1 cellular context compared by ENCODE assay signal in the genomic region with DNA sequence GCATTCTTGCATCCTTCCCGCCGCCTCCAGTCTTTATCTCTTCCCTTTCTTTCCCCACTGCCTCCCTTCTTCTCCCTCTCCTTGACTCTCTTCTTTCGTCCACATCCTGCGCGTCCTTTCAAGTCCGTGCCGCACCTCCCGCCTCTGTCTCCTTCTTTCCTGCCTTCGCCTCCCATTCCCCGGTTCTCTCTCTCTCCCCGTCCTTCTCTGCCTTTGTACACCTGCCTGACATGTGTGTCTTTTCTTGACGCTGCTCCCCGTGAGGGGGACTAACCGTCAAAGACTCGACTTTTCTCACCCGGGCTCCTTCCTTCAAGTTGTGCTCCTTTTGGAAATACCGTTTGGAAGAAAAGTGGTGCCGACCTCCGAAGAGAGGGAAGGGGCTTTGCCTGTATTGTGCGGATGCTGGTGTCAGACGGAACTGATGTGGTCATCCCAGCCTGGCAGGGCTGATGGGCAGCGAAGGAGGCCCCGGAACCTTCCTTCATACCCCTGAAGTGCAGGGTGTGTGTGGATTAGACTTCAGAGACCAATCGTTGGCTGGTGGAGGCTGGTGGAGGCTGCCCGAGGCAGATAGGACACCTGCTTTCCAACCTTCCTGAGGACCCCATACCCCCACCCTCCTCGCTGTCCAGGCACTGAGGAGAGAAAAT.
A peak's percentile ranks its signal among the peaks of the same experiment; 100 is the strongest.
TF ChIP-seq lines count a peak whose summit lies in the region.

No MANE protein-coding gene starts in this region.

TF ChIP-seq in HepG2, 621 proteins besides CTCF, POLR2A, EP300 and RAD21 (continued from another document):
- TF ChIP-seq, protein P1, sequence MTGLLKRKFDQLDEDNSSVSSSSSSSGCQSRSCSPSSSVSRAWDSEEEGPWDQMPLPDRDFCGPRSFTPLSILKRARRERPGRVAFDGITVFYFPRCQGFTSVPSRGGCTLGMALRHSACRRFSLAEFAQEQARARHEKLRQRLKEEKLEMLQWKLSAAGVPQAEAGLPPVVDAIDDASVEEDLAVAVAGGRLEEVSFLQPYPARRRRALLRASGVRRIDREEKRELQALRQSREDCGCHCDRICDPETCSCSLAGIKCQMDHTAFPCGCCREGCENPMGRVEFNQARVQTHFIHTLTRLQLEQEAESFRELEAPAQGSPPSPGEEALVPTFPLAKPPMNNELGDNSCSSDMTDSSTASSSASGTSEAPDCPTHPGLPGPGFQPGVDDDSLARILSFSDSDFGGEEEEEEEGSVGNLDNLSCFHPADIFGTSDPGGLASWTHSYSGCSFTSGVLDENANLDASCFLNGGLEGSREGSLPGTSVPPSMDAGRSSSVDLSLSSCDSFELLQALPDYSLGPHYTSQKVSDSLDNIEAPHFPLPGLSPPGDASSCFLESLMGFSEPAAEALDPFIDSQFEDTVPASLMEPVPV (CRISPR knock-in tag; IDR thresholded peaks at IDR 0.05), result no peak
- TF ChIP-seq ZNF282 (IDR thresholded peaks at IDR 0.05; ENCODE audit: partially characterized antibody) (no peak), DNMT1 (CRISPR knock-in tag; IDR thresholded peaks at IDR 0.05) (no peak), ZNF891 (CRISPR knock-in tag; IDR thresholded peaks at IDR 0.05) (peak; percentile 55; the same call in 1 of the 2 replicates), ATM (IDR thresholded peaks at IDR 0.05; ENCODE audit: borderline replicate concordance) (no peak), POGZ (CRISPR knock-in tag; IDR thresholded peaks at IDR 0.05) (no peak), CEBPG (CRISPR knock-in tag; IDR thresholded peaks at IDR 0.05) (no peak), RORA (CRISPR knock-in tag; IDR thresholded peaks at IDR 0.05) (no peak), NONO (IDR thresholded peaks at IDR 0.05) (no peak), NONO (CRISPR knock-in tag; conservative IDR thresholded peaks at IDR 0.05) (0 out of 2 replicates have a peak, but pooled peaks have one; percentile 21), NKX3-1 (CRISPR knock-in tag; IDR thresholded peaks at IDR 0.05) (no peak), ATRX (CRISPR knock-in tag; IDR thresholded peaks at IDR 0.05; ENCODE audit: borderline replicate concordance) (no peak), ZNF350 (CRISPR knock-in tag; IDR thresholded peaks at IDR 0.05; ENCODE audit: borderline replicate concordance, low read depth) (no peak), HOXA7 (CRISPR knock-in tag; IDR thresholded peaks at IDR 0.05) (no peak), SIN3A (IDR thresholded peaks at IDR 0.05; ENCODE audit: borderline replicate concordance, low read depth, low read length) (no peak), CBX2 (IDR thresholded peaks at IDR 0.05; ENCODE audit: low read depth, low read length) (no peak), CBX2 (CRISPR knock-in tag; IDR thresholded peaks at IDR 0.05; ENCODE audit: low read depth) (peak; percentile 94; the same call in 1 of the 2 replicates), SALL2 (CRISPR knock-in tag; IDR thresholded peaks at IDR 0.05) (no peak), MTF2 (CRISPR knock-in tag; IDR thresholded peaks at IDR 0.05; ENCODE audit: borderline replicate concordance) (0 out of 2 replicates have a peak, but pooled peaks have one; percentile 4), PHF5A (CRISPR knock-in tag; IDR thresholded peaks at IDR 0.05; ENCODE audit: low read depth, unreplicated experiment) (no peak), IKZF4 (CRISPR knock-in tag; IDR thresholded peaks at IDR 0.05; ENCODE audit: borderline replicate concordance, low read depth, not compliant biosample characterization) (no peak), ZNF136 (CRISPR knock-in tag; IDR thresholded peaks at IDR 0.05; ENCODE audit: low read depth) (no peak), ZNF572 (CRISPR knock-in tag; IDR thresholded peaks at IDR 0.05) (no peak), JUNB (CRISPR knock-in tag; IDR thresholded peaks at IDR 0.05; ENCODE audit: borderline replicate concordance) (peak; percentile 60), ZNF577 (CRISPR knock-in tag; IDR thresholded peaks at IDR 0.05; ENCODE audit: borderline replicate concordance, low read depth) (no peak), GTF3A (CRISPR knock-in tag; conservative IDR thresholded peaks at IDR 0.05) (no peak), MXI1 (IDR thresholded peaks at IDR 0.05; ENCODE audit: borderline replicate concordance, low read depth, low read length) (no peak), AGO2 (optimal IDR thresholded peaks at IDR 0.05; ENCODE audit: low read depth, low read length) (no peak), FOXM1 (CRISPR knock-in tag; IDR thresholded peaks at IDR 0.05) (no peak), ZNF839 (CRISPR knock-in tag; IDR thresholded peaks at IDR 0.05; ENCODE audit: borderline replicate concordance) (no peak), EZH2 (conservative IDR thresholded peaks at IDR 0.05; ENCODE audit: low read depth, low read length) (peak; percentile 96; the same call in 1 of the 2 replicates), ZNF749 (CRISPR knock-in tag; IDR thresholded peaks at IDR 0.05; ENCODE audit: borderline replicate concordance) (no peak), NCOA1 (CRISPR knock-in tag; IDR thresholded peaks at IDR 0.05) (no peak)
- TF ChIP-seq, protein P2, sequence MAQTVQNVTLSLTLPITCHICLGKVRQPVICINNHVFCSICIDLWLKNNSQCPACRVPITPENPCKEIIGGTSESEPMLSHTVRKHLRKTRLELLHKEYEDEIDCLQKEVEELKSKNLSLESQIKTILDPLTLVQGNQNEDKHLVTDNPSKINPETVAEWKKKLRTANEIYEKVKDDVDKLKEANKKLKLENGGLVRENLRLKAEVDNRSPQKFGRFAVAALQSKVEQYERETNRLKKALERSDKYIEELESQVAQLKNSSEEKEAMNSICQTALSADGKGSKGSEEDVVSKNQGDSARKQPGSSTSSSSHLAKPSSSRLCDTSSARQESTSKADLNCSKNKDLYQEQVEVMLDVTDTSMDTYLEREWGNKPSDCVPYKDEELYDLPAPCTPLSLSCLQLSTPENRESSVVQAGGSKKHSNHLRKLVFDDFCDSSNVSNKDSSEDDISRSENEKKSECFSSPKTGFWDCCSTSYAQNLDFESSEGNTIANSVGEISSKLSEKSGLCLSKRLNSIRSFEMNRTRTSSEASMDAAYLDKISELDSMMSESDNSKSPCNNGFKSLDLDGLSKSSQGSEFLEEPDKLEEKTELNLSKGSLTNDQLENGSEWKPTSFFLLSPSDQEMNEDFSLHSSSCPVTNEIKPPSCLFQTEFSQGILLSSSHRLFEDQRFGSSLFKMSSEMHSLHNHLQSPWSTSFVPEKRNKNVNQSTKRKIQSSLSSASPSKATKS (CRISPR knock-in tag; IDR thresholded peaks at IDR 0.05), result no peak
- TF ChIP-seq, protein P3, sequence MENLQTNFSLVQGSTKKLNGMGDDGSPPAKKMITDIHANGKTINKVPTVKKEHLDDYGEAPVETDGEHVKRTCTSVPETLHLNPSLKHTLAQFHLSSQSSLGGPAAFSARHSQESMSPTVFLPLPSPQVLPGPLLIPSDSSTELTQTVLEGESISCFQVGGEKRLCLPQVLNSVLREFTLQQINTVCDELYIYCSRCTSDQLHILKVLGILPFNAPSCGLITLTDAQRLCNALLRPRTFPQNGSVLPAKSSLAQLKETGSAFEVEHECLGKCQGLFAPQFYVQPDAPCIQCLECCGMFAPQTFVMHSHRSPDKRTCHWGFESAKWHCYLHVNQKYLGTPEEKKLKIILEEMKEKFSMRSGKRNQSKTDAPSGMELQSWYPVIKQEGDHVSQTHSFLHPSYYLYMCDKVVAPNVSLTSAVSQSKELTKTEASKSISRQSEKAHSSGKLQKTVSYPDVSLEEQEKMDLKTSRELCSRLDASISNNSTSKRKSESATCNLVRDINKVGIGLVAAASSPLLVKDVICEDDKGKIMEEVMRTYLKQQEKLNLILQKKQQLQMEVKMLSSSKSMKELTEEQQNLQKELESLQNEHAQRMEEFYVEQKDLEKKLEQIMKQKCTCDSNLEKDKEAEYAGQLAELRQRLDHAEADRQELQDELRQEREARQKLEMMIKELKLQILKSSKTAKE (CRISPR knock-in tag; IDR thresholded peaks at IDR 0.05; ENCODE audit: borderline replicate concordance), result peak; percentile 19; the same call in 1 of the 2 replicates
- TF ChIP-seq, protein P4, sequence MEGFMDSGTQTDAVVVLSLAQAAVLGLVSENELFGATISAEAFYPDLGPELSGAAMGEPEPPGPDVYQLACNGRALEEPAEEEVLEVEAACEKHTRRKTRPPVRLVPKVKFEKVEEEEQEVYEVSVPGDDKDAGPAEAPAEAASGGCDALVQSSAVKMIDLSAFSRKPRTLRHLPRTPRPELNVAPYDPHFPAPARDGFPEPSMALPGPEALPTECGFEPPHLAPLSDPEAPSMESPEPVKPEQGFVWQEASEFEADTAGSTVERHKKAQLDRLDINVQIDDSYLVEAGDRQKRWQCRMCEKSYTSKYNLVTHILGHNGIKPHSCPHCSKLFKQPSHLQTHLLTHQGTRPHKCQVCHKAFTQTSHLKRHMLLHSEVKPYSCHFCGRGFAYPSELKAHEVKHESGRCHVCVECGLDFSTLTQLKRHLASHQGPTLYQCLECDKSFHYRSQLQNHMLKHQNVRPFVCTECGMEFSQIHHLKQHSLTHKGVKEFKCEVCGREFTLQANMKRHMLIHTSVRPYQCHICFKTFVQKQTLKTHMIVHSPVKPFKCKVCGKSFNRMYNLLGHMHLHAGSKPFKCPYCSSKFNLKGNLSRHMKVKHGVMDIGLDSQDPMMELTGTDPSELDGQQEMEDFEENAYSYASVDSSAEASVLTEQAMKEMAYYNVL (CRISPR knock-in tag; IDR thresholded peaks at IDR 0.05; ENCODE audit: borderline replicate concordance), result no peak
- TF ChIP-seq, protein P5, sequence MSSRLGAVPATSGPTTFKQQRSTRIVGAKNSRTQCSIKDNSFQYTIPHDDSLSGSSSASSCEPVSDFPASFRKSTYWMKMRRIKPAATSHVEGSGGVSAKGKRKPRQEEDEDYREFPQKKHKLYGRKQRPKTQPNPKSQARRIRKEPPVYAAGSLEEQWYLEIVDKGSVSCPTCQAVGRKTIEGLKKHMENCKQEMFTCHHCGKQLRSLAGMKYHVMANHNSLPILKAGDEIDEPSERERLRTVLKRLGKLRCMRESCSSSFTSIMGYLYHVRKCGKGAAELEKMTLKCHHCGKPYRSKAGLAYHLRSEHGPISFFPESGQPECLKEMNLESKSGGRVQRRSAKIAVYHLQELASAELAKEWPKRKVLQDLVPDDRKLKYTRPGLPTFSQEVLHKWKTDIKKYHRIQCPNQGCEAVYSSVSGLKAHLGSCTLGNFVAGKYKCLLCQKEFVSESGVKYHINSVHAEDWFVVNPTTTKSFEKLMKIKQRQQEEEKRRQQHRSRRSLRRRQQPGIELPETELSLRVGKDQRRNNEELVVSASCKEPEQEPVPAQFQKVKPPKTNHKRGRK (CRISPR knock-in tag; IDR thresholded peaks at IDR 0.05), result 0 out of 2 replicates have a peak, but pooled peaks have one; percentile 46
- TF ChIP-seq, protein P6, sequence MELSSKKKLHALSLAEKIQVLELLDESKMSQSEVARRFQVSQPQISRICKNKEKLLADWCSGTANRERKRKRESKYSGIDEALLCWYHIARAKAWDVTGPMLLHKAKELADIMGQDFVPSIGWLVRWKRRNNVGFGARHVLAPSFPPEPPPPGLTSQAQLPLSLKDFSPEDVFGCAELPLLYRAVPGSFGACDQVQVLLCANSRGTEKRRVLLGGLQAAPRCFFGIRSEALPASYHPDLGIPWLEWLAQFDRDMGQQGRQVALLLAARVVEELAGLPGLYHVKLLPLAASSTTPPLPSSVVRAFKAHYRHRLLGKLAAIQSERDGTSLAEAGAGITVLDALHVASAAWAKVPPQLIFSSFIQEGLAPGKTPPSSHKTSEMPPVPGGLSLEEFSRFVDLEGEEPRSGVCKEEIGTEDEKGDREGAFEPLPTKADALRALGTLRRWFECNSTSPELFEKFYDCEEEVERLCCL (CRISPR knock-in tag; IDR thresholded peaks at IDR 0.05; ENCODE audit: borderline replicate concordance), result no peak
- TF ChIP-seq, protein P7, sequence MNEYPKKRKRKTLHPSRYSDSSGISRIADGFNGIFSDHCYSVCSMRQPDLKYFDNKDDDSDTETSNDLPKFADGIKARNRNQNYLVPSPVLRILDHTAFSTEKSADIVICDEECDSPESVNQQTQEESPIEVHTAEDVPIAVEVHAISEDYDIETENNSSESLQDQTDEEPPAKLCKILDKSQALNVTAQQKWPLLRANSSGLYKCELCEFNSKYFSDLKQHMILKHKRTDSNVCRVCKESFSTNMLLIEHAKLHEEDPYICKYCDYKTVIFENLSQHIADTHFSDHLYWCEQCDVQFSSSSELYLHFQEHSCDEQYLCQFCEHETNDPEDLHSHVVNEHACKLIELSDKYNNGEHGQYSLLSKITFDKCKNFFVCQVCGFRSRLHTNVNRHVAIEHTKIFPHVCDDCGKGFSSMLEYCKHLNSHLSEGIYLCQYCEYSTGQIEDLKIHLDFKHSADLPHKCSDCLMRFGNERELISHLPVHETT (CRISPR knock-in tag; conservative IDR thresholded peaks at IDR 0.05), result no peak
- TF ChIP-seq, protein P8, sequence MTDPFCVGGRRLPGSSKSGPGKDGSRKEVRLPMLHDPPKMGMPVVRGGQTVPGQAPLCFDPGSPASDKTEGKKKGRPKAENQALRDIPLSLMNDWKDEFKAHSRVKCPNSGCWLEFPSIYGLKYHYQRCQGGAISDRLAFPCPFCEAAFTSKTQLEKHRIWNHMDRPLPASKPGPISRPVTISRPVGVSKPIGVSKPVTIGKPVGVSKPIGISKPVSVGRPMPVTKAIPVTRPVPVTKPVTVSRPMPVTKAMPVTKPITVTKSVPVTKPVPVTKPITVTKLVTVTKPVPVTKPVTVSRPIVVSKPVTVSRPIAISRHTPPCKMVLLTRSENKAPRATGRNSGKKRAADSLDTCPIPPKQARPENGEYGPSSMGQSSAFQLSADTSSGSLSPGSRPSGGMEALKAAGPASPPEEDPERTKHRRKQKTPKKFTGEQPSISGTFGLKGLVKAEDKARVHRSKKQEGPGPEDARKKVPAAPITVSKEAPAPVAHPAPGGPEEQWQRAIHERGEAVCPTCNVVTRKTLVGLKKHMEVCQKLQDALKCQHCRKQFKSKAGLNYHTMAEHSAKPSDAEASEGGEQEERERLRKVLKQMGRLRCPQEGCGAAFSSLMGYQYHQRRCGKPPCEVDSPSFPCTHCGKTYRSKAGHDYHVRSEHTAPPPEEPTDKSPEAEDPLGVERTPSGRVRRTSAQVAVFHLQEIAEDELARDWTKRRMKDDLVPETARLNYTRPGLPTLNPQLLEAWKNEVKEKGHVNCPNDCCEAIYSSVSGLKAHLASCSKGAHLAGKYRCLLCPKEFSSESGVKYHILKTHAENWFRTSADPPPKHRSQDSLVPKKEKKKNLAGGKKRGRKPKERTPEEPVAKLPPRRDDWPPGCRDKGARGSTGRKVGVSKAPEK (CRISPR knock-in tag; IDR thresholded peaks at IDR 0.05; ENCODE audit: borderline replicate concordance), result peak; percentile 57; the same call in 1 of the 2 replicates
